8 cellular contexts compared by ENCODE assay signal in the genomic region with DNA sequence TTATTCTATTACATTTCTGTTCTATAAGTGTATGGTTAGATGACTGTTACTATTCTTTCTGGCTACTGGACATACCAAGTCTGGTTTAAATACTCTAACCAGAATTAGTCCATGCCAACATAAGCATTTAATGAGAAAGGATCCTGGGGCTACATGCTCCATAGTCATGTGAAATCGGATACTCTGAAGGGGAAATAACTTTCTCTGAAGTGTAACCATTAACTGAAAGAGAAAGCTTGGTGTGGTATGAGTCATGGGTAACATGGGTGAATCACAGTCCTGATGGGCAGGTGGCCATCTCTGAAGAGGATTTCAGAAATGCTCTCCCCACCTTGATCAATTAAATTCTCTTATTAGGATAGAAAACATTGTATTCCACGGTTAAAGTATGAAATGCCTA.
A peak's percentile ranks its signal among the peaks of the same experiment; 100 is the strongest.
DNase-seq lines count a peak whose midpoint lies in the region; ATAC-seq, FAIRE-seq and TF ChIP-seq lines count a peak whose summit lies in the region.

No MANE protein-coding gene starts in this region.

- H3K4ac ChIP-seq in IMR-90 (ENCODE audit: low read depth, low read length), result no peak overlapping the region

- H3K4me1 ChIP-seq in IMR-90 (ENCODE audit: control insufficient read depth, insufficient read depth, low read length), result no peaks in the 10 kb centered on the region
- H3K4me1 ChIP-seq in stomach, result peaks cover 0 to 7% (median 2%) of the 10 kb centered on the region in 4 donors
- peaks cover 11% of the 10 kb centered on the region for H3K4me1 ChIP-seq in left ventricle myocardium inferior

- no peak overlapping the region for H3K14ac ChIP-seq in IMR-90 (replicated peaks; ENCODE audit: low read depth, low read length)

- BruUV-seq in IMR-90 (replicated peaks; lab: Mats Ljungman, UMichigan), result no TSS peak

- DNase-seq in GM18507 (ENCODE audit: extremely low spot score, insufficient read length, low read depth) (peak; percentile 26), IMR-90 (peak; percentile 27), epithelial cell of prostate (ENCODE audit: low read depth, low spot score) (peak; percentile 58), NCI-H1048 (lab: John Stamatoyannopoulos, UW) (no peak), stomach (no peak), NCI-H1092 treated with DMSO at 0.1 percent for 48 hours (lab: John Stamatoyannopoulos, UW) (no peak), left ventricle myocardium inferior (no peak)

- H3K4me2 ChIP-seq in IMR-90 (ENCODE audit: low read depth, low read length), result no peak overlapping the region

- H3K27me3 ChIP-seq in IMR-90 (ENCODE audit: control insufficient read depth, insufficient read depth, low read length), result no peaks in the 10 kb centered on the region
- H3K27me3 ChIP-seq in stomach, result no peaks in the 10 kb centered on the region
- no peaks in the 10 kb centered on the region for H3K27me3 ChIP-seq in left ventricle myocardium inferior (ENCODE audit: low read depth)

- H3K4me3 ChIP-seq in IMR-90 (ENCODE audit: insufficient read depth, low read depth, low read length) (no peak overlapping the region), stomach (no peak overlapping the region), left ventricle myocardium inferior (no peak overlapping the region)

- POLR2A ChIA-PET in IMR-90 (lab: Charles Lee; ENCODE audit: unreplicated experiment), result no interaction called here

- H4K5ac ChIP-seq in IMR-90 (ENCODE audit: low read depth, low read length), result no peak overlapping the region

- H3K9ac ChIP-seq in IMR-90 (ENCODE audit: low read depth, low read length), result no peak overlapping the region

- H2AK9ac ChIP-seq in IMR-90 (replicated peaks; ENCODE audit: low read depth, low read length, poor library complexity), result no peak overlapping the region

- no peak for TF ChIP-seq RAD21 in IMR-90 (IDR thresholded peaks at IDR 0.05; ENCODE audit: low read length)

- no peak overlapping the region for H3K18ac ChIP-seq in IMR-90 (ENCODE audit: low read depth, low read length)

- no peaks in the 10 kb centered on the region for H3K9me1 ChIP-seq in IMR-90 (ENCODE audit: insufficient read depth, low read length)

- H2AK5ac ChIP-seq in IMR-90 (ENCODE audit: low read depth, low read length), result no peak overlapping the region

- peak; percentile 89 for FAIRE-seq in GM18507 (lab: Jason Lieb, UNC)

- H3K79me1 ChIP-seq in IMR-90 (ENCODE audit: low read depth in 1 of 2, low read length in 2 of 2), result no peaks in the 10 kb centered on the region

- CTCF ChIA-PET in IMR-90 (lab: Yijun Ruan, JAX), result no interaction called here

- no peak overlapping the region for H2BK15ac ChIP-seq in IMR-90 (ENCODE audit: low read depth, low read length)

- H2BK5ac ChIP-seq in IMR-90 (ENCODE audit: low read depth, low read length, poor library complexity, severe bottlenecking), result no peak overlapping the region

- H4K20me1 ChIP-seq in IMR-90 (ENCODE audit: insufficient read depth, low read length), result no peaks in the 10 kb centered on the region

- H3K27ac ChIP-seq in IMR-90 (ENCODE audit: insufficient read depth, low read length) (no peak overlapping the region), epithelial cell of prostate (no peak overlapping the region), stomach (no peak overlapping the region), left ventricle myocardium inferior (replicated peaks) (no peak overlapping the region)

- no peak overlapping the region for H4K8ac ChIP-seq in IMR-90 (ENCODE audit: low read depth in 2 of 2, low read length in 2 of 2)

- TF ChIP-seq EP300 in stomach (IDR thresholded peaks at IDR 0.05), result no peak

- TF ChIP-seq POLR2A in IMR-90 (IDR thresholded peaks at IDR 0.05; ENCODE audit: low read depth, low read length) (no peak), stomach (IDR thresholded peaks at IDR 0.05) (no peak)

- H2AFZ ChIP-seq in IMR-90 (replicated peaks; ENCODE audit: low read length, poor library complexity), result no peak overlapping the region

- ATAC-seq in GM21723 (IDR thresholded peaks at IDR 0.05; ENCODE audit: unreplicated experiment) (peak; percentile 98), IMR-90 (ENCODE audit: low read depth) (no peak)

- in situ Hi-C loops in IMR-90 (cut with MboI; ENCODE audit: low sequenced_read_pairs), result no loop called here

- intact Hi-C loops in IMR-90 (cut with micrococcal nuclease), result no loop called here
- intact Hi-C loops in stomach (cut with DNase I; ENCODE audit: low total_unique reads), result no loop called here
- intact Hi-C loops in left ventricle myocardium inferior (cut with micrococcal nuclease), result no loop called here

- TF ChIP-seq CTCF in IMR-90 (conservative IDR thresholded peaks at IDR 0.05; ENCODE audit: low read depth, low read length) (no peak), stomach (IDR thresholded peaks at IDR 0.05) (no peak), left ventricle myocardium inferior (IDR thresholded peaks at IDR 0.05; ENCODE audit: borderline replicate concordance) (no peak)

- no peak overlapping the region for H2BK120ac ChIP-seq in IMR-90 (ENCODE audit: low read depth, low read length)

- no peak overlapping the region for H3K23ac ChIP-seq in IMR-90 (ENCODE audit: low read depth, low read length)

- no peak overlapping the region for H3K56ac ChIP-seq in IMR-90 (ENCODE audit: extremely low read depth, insufficient read depth, low read length)

- WGBS in IMR-90 (ENCODE audit: extremely low coverage in 2 of 2, insufficient read length in 1 of 2), 2 experiments, result no CpG with 5 or more reads among the region's 2 CpGs
- 59 to 73% (median 72%) methylated on average over 2 of the region's 2 CpGs for WGBS in stomach, 5 donors

- H3K9me3 ChIP-seq in IMR-90 (ENCODE audit: control insufficient read depth, insufficient read depth, low read length), result no peaks in the 10 kb centered on the region
- H3K9me3 ChIP-seq in stomach, result no peaks in the 10 kb centered on the region
- no peaks in the 10 kb centered on the region for H3K9me3 ChIP-seq in left ventricle myocardium inferior (replicated peaks)

- dilution Hi-C loops in IMR-90 (cut with HindIII; ENCODE audit: low sequenced_read_pairs, unreplicated experiment), result no loop called here

- H3K36me3 ChIP-seq in IMR-90 (ENCODE audit: control insufficient read depth, insufficient read depth, low read length) (no peaks in the 10 kb centered on the region), stomach (no peaks in the 10 kb centered on the region), left ventricle myocardium inferior (no peaks in the 10 kb centered on the region)

- H2BK20ac ChIP-seq in IMR-90 (ENCODE audit: low read depth, low read length), result no peak overlapping the region

- no peak overlapping the region for H4K91ac ChIP-seq in IMR-90 (ENCODE audit: insufficient read depth, low read depth, low read length)

TF ChIP-seq in IMR-90, 13 proteins besides CTCF, POLR2A, EP300 and RAD21:
- TF ChIP-seq SMC3 (IDR thresholded peaks at IDR 0.05; ENCODE audit: low read depth, low read length), result no peak
- TF ChIP-seq, protein P1, sequence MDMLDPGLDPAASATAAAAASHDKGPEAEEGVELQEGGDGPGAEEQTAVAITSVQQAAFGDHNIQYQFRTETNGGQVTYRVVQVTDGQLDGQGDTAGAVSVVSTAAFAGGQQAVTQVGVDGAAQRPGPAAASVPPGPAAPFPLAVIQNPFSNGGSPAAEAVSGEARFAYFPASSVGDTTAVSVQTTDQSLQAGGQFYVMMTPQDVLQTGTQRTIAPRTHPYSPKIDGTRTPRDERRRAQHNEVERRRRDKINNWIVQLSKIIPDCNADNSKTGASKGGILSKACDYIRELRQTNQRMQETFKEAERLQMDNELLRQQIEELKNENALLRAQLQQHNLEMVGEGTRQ (IDR thresholded peaks at IDR 0.05; ENCODE audit: low read depth, low read length), result no peak

Comparison
In these comparisons a context has a peak if more than half of its experiments do, and no peak if none do; other contexts are left out.
1. DNase-seq: peak in GM18507 (single experiment), IMR-90 (single experiment) and epithelial cell of prostate (single experiment); none in NCI-H1048 (single experiment), stomach (single experiment), NCI-H1092 treated with DMSO at 0.1 percent for 48 hours (single experiment) and left ventricle myocardium inferior (single experiment).